8 cellular contexts compared by ENCODE assay signal in the genomic region with DNA sequence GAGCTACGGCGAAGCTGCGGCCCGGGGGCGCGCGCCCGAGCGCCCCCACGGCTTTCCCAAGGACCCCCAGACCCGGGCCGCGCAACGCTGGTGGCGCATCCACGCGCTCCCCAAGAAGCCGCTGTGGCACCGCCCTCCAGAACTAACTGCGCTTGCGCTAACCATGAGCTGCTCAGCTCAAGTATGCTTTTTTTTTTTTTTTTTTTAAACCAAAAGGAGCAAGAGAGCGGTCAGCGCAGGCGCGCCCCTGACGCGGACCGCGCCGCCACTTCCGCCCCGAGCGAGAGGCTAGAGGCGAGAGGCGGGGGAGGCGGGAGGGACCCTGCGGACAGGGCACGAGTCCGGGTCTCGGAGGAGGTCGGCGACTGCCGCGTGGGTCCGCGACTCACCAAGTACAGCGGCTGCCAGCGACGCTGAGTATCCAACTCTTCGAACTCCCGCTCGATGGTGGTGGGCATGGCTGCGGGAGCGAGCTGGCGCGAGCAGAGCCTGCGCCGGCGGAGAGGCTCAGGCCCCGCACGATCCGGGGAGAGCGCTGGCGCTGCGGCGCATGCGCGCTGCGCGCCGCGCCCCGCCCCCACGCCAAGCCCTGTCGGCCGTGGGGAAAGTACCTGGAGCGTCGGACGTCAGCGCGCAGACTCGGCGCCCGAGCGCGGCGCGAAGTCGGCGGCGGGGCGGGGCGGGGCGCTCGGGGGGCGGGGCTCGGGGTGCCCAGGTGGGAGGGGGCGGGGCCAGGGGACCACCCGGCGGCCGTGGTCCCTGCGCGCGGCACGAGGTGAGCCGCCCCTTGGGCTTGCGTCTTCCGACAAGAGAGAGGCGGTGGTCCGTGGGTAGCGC. TPM values are rescaled to one million over a fixed set of nuclear protein-coding genes. Genes with fewer than 3 reads are reported as not detected.
DNase-seq lines count a peak whose midpoint lies in the region; TF ChIP-seq lines count a peak whose summit lies in the region.

A gene (minus strand): TSS at position 554 of the 837 bp plus-strand sequence. CDS start 96 bp downstream, at position 458.

- H3K4me3 ChIP-seq in neutrophil (ENCODE audit: low read depth in 1 of 2, low read length in 1 of 2) = peak within 1 kb of the TSS; percentile 81 to 82

- H3K4me3 Mint-ChIP-seq in HFFc6 = peak within 1 kb of the TSS; percentile 85

- no peaks in the 10 kb centered on the region for H3K9me3 Mint-ChIP-seq in HFFc6

- in situ Hi-C loops in SK-MEL-5 (cut with HindIII; ENCODE audit: low pct_unique_long_range_greater_than_20kb, low sequenced_read_pairs) = no loop called here

- peak within 1 kb of the TSS; percentile 81 for H3K27ac Mint-ChIP-seq in HFFc6

- no peaks in the 10 kb centered on the region for H3K27me3 ChIP-seq in neutrophil

- H3K4me1 ChIP-seq in neutrophil (ENCODE audit: control insufficient read depth in 1 of 2, insufficient read depth in 1 of 2, low read depth in 1 of 2, low read length in 1 of 2) = peaks cover 45 to 46% of the 10 kb centered on the region in 2 experiments

- no peaks in the 10 kb centered on the region for H3K36me3 ChIP-seq in neutrophil

- no peaks in the 10 kb centered on the region for H3K9me3 ChIP-seq in neutrophil

- H3K4me1 Mint-ChIP-seq in HFFc6 (ENCODE audit: low read depth) = peaks cover 37% of the 10 kb centered on the region

- no peak for TF ChIP-seq CTCF in HFFc6 (IDR thresholded peaks at IDR 0.05)
- peak; percentile 25 for TF ChIP-seq CTCF in neutrophil (IDR thresholded peaks at IDR 0.05)
- TF ChIP-seq CTCF in subcutaneous adipose tissue (IDR thresholded peaks at IDR 0.05; ENCODE audit: low read depth) = no peak

- no peaks in the 10 kb centered on the region; the same call in 1 of the 2 replicates for H3K27me3 Mint-ChIP-seq in HFFc6 (ENCODE audit: insufficient read depth)

- H3K36me3 Mint-ChIP-seq in HFFc6 (ENCODE audit: low read depth) = no peaks in the 10 kb centered on the region

- H3K27ac ChIP-seq in neutrophil = peak within 1 kb of the TSS; percentile 100

- DNase-seq in GM04504 (ENCODE audit: low read depth) (peak; percentile 88), HFFc6 (peak; percentile 89), NAMALWA (ENCODE audit: low spot score) (peak; percentile 95), SK-MEL-5 (ENCODE audit: low read depth, low spot score) (peak; percentile 94), foreskin melanocyte (peak; percentile 87)
- DNase-seq in activated naive CD4-positive, alpha-beta T cell treated with Interleukin-2 at 50 U/mL for 16 hours = peak; percentile 93

RNA-seq across cellular contexts. Expression of the gene that starts here (rescaled TPM):
- 10 to 100 TPM; 21.1 to 24.4 (median 23.2) TPM for total RNA-seq in HFFc6 (2021; fragmentation: NEBNext Ultra II Directional; extraction: Animal tissue kit (Norgen Biotek cat#: 25700))
- 31.1 and 39.6 TPM in 2 replicates for total RNA-seq in SK-MEL-5 (2014; rRNA removed; shearing (Covaris generic))
- 14.4 and 18.4 TPM in 2 replicates for polyA plus RNA-seq in SK-MEL-5 (2015; cell fraction: cytosol; rRNA removed)
- polyA plus RNA-seq in SK-MEL-5 (2015; cell fraction: nucleus; rRNA removed) = 46.0 and 54.6 TPM in 2 replicates
- 10 to 100 TPM; 33.7 to 60.5 (median 38.0) TPM for total RNA-seq in subcutaneous adipose tissue

Comparison
In these comparisons a context has a peak if more than half of its experiments do, and no peak if none do; other contexts are left out.
1. Peak in every context shown above with its lines: DNase-seq, H3K4me3 ChIP-seq and H3K27ac ChIP-seq.